In the genomic region with DNA sequence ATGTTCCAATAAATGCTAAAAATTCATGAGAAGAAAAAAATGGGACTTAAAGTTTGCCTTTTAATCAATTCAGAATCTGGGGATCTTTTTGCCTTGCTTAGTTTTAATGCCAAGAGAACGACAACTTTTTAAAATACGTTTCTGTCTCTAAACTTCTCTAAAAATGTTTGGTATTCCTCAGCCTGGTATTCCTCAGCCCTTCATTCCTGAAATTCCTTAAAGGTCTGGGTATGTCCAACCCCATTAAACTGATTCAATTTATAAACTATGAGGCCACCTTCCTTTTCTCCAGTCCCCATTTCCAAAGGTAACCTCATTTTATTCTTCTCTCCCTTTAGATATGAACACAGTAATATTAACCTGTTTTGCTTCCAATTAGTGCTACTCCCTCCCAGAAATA, we compare ENCODE assay signal across 17 cellular contexts. TPM values are rescaled to one million over a fixed set of nuclear protein-coding genes. Genes with fewer than 3 reads are reported as not detected.
DNase-seq lines count a peak whose midpoint lies in the region; ATAC-seq, FAIRE-seq and TF ChIP-seq lines count a peak whose summit lies in the region.
"Had no signal": no experiment of that assay in that cellular context is flagged by ENCODE, and none has a peak within 500 bp of the region (broad histone marks: within the 10 kb centered on the region; RNA-seq: fewer than 3 reads in every experiment).

No MANE protein-coding gene starts in this region.

- H3K9me3 ChIP-seq in A549, result no peaks in the 10 kb centered on the region
- H3K9me3 ChIP-seq in HCT116 (ENCODE audit: control insufficient read depth in 1 of 2, insufficient read depth in 1 of 2, low read depth in 1 of 2, low read length in 2 of 2), result no peaks in the 10 kb centered on the region
- H3K9me3 ChIP-seq in adipocyte (ENCODE audit: control insufficient read depth, low read length), result no peaks in the 10 kb centered on the region
- no peaks in the 10 kb centered on the region for H3K9me3 ChIP-seq in keratinocyte (ENCODE audit: control insufficient read depth, low read depth, low read length)
- no peaks in the 10 kb centered on the region for H3K9me3 ChIP-seq in esophagus squamous epithelium
- H3K9me3 ChIP-seq: spleen had no signal

- H3K9ac ChIP-seq in HCT116 (ENCODE audit: low read length) (peak overlapping the region; percentile 55; the same call in 1 of the 2 replicates), adipocyte (ENCODE audit: low read length) (no peak overlapping the region), keratinocyte (ENCODE audit: control insufficient read depth, extremely low read depth, insufficient read depth, low read length) (no peak overlapping the region)

- peaks cover 59% of the 10 kb centered on the region for H3K4me1 ChIP-seq in A549
- peaks cover 32 to 52% of the 10 kb centered on the region in 2 experiments for H3K4me1 ChIP-seq in HCT116 (ENCODE audit: control insufficient read depth in 1 of 2, insufficient read depth in 2 of 2, low read length in 2 of 2)
- H3K4me1 ChIP-seq in adipocyte (ENCODE audit: control insufficient read depth, insufficient read depth, low read length), result peaks cover 43% of the 10 kb centered on the region
- H3K4me1 ChIP-seq in keratinocyte (ENCODE audit: control insufficient read depth, extremely low read depth, insufficient read depth, low read length), result peaks cover 27% of the 10 kb centered on the region
- H3K4me1 ChIP-seq in esophagus squamous epithelium, result peaks cover 0 to 27% (median 11%) of the 10 kb centered on the region in 3 donors

- no peak for TF ChIP-seq CTCF in A549 (IDR thresholded peaks at IDR 0.05)
- no peak for TF ChIP-seq CTCF in HCT116 (IDR thresholded peaks at IDR 0.05 in 2 of 3, conservative IDR thresholded peaks at IDR 0.05 in 1 of 3; ENCODE audit: borderline replicate concordance in 1 of 3, insufficient read depth in 1 of 3, low read depth in 2 of 3, low read length in 2 of 3)
- TF ChIP-seq CTCF in keratinocyte (optimal IDR thresholded peaks at IDR 0.05 in 1 of 3, IDR thresholded peaks at IDR 0.05 in 1 of 3, conservative IDR thresholded peaks at IDR 0.05 in 1 of 3; ENCODE audit: extremely low read depth in 1 of 3, insufficient read depth in 2 of 3, low read length in 3 of 3), result no peak
- no peak for TF ChIP-seq CTCF in esophagus squamous epithelium (IDR thresholded peaks at IDR 0.05)

- H3K36me3 ChIP-seq in HCT116 (ENCODE audit: control insufficient read depth in 1 of 2, insufficient read depth in 2 of 2, low read length in 2 of 2) (peaks cover 24 to 40% of the 10 kb centered on the region in 2 experiments), adipocyte (ENCODE audit: control insufficient read depth, insufficient read depth, low read length, severe bottlenecking) (peaks cover 25% of the 10 kb centered on the region), keratinocyte (ENCODE audit: control insufficient read depth in 2 of 2, extremely low read depth in 1 of 2, insufficient read depth in 2 of 2, low read length in 2 of 2) (peaks cover 9 to 33% of the 10 kb centered on the region in 2 experiments), esophagus squamous epithelium (peaks cover 4 to 64% (median 4%) of the 10 kb centered on the region in 3 donors)

- H4K20me1 ChIP-seq in HCT116 (ENCODE audit: insufficient read depth), result no peaks in the 10 kb centered on the region
- H4K20me1 ChIP-seq in keratinocyte (ENCODE audit: control insufficient read depth, extremely low read depth, insufficient read depth, low read length), result no peaks in the 10 kb centered on the region

- POLR2A ChIA-PET in A549 (lab: Yijun Ruan, JAX) (interaction anchor here (0.9 kb wide), 1 partner anchor 17 kb away, joined by 3 read pairs; a partner anchor contains a TSS), HCT116 (lab: Charles Lee) (interaction anchor here (1.6 to 3.2 kb wide), 2 partner anchors 37 to 51 kb away, joined by 4 to 20 read pairs; a partner anchor contains a TSS)

- CTCF ChIA-PET in A549 (lab: Yijun Ruan, JAX), result interaction anchor here (1.1 to 78.3 kb wide), 3 partner anchors 2 to 273 kb away, joined by 3 to 3090 read pairs (median 3090); a partner anchor contains a TSS
- CTCF ChIA-PET in HCT116 (lab: Charles Lee), result interaction anchor here (0.6 to 7.1 kb wide), 4 partner anchors 12 to 232 kb away, joined by 3 to 202 read pairs (median 15); a partner anchor contains a TSS

- no peak for TF ChIP-seq RAD21 in A549 (conservative IDR thresholded peaks at IDR 0.05 in 1 of 2, IDR thresholded peaks at IDR 0.05 in 1 of 2)
- no peak for TF ChIP-seq RAD21 in HCT116 (IDR thresholded peaks at IDR 0.05; ENCODE audit: low read depth)

- RAD21 ChIA-PET in HCT116 (lab: Charles Lee; ENCODE audit: low non-redundant PET in 1 of 2, low total read pairs in 2 of 2, uncharacterized antibody in 2 of 2, unreplicated experiment in 2 of 2), result interaction anchor here in 1 of 2 experiments (0.6 kb wide), 1 partner anchor 1011 kb away, joined by 3 read pairs; a partner anchor contains a TSS

- no peak overlapping the region for H2AFZ ChIP-seq in HCT116 (ENCODE audit: low read depth, low read length, poor library complexity, severe bottlenecking)
- no peak overlapping the region for H2AFZ ChIP-seq in keratinocyte (ENCODE audit: control insufficient read depth, low read length)

- H3K9me2 ChIP-seq in HCT116 (ENCODE audit: insufficient read depth), result no peaks in the 10 kb centered on the region

- no peak for DNase-seq in A549 (ENCODE audit: low read depth in 1 of 2, low spot score in 1 of 2)
- DNase-seq in HCT116 (ENCODE audit: low read depth, low spot score), result no peak
- DNase-seq in adipocyte (ENCODE audit: low read depth), result peak; percentile 40
- no peak for DNase-seq in keratinocyte (ENCODE audit: low read depth, low spot score)
- DNase-seq in esophagus squamous epithelium (lab: John Stamatoyannopoulos, UW), result no peak
- no peak for DNase-seq in stimulated activated CD4-positive, alpha-beta T cell treated with anti-CD3 and anti-CD28 coated beads, Interleukin-2, amount 100 ng/mL, for 24 hours
- DNase-seq in activated CD8-positive, alpha-beta memory T cell treated with anti-CD3 and anti-CD28 coated beads for 24 hours, result no peak
- no peak for DNase-seq in activated CD4-positive, alpha-beta T cell treated with anti-CD3 and anti-CD28 coated beads, Interleukin-2, amount 50 U/mL, for 4 hours
- DNase-seq: activated T-cell treated with anti-CD3 and anti-CD28 coated beads for 4 hours, amniotic stem cell, H7, NCI-H446, occipital lobe, spleen, substantia nigra, T-cell had no signal

- H3K27me3 ChIP-seq in HCT116 (ENCODE audit: insufficient read depth, low read length) (no peaks in the 10 kb centered on the region), adipocyte (replicated peaks; ENCODE audit: control insufficient read depth, insufficient read depth, low read length) (no peaks in the 10 kb centered on the region), keratinocyte (ENCODE audit: control insufficient read depth, extremely low read depth, insufficient read depth, low read length) (no peaks in the 10 kb centered on the region), esophagus squamous epithelium (no peaks in the 10 kb centered on the region)
- H3K27me3 ChIP-seq: spleen had no signal

- 34% methylated on average over 2 of the region's 2 CpGs for WGBS in A549 (ENCODE audit: missing lambda C conversion rate)
- 87 to 92% methylated on average over 2 of the region's 2 CpGs for WGBS in esophagus squamous epithelium, 2 donors

- H3K27ac ChIP-seq in A549 (peak overlapping the region in 1 of 2 experiments; percentile 63; a peak in 4 of 6 replicates), HCT116 (ENCODE audit: low read depth, low read length) (peak overlapping the region; percentile 73), keratinocyte (ENCODE audit: control insufficient read depth, insufficient read depth, low read length) (peak overlapping the region; percentile 68), esophagus squamous epithelium (peak overlapping the region in 1 of 4 donors; percentile 3)

- no peaks in the 10 kb centered on the region for H3K9me1 ChIP-seq in keratinocyte (ENCODE audit: control insufficient read depth, extremely low read depth, insufficient read depth, low read length)

- intact Hi-C loops in HCT116 (cut with micrococcal nuclease) (no loop called here), esophagus squamous epithelium (cut with DNase I) (no loop called here)

- no TSS peak for BruUV-seq in HCT116 (replicated peaks; lab: Mats Ljungman, UMichigan)

- no peak for ATAC-seq in A549
- no peak for ATAC-seq in HCT116
- ATAC-seq: activated CD4-positive, CD25-positive, alpha-beta regulatory T cell treated with anti-CD3 and anti-CD28 coated beads, Interleukin-2, amount 50 U/mL, for 24 hours; T-cell had no signal

- TF ChIP-seq EP300 in A549 (IDR thresholded peaks at IDR 0.05), result no peak

- FAIRE-seq in A549 (lab: Jason Lieb, UNC), result no peak
- no peak for FAIRE-seq in keratinocyte (lab: Jason Lieb, UNC)

- no peak for TF ChIP-seq POLR2A in A549 (IDR thresholded peaks at IDR 0.05; ENCODE audit: low read length)
- no peak for TF ChIP-seq POLR2A in HCT116 (IDR thresholded peaks at IDR 0.05; ENCODE audit: borderline replicate concordance, extremely low read depth, insufficient read depth, insufficient read length)
- TF ChIP-seq POLR2A in esophagus squamous epithelium (IDR thresholded peaks at IDR 0.05), result no peak

- no peak overlapping the region for H3K4me3 ChIP-seq in A549
- H3K4me3 ChIP-seq in HCT116 (replicated peaks in 1 of 2; ENCODE audit: low read depth in 1 of 2, low read length in 2 of 2), result no peak overlapping the region
- H3K4me3 ChIP-seq in adipocyte (ENCODE audit: low read length), result no peak overlapping the region
- H3K4me3 ChIP-seq in keratinocyte (ENCODE audit: control insufficient read depth in 2 of 3, extremely low read depth in 1 of 3, insufficient read depth in 2 of 3, low read depth in 1 of 3, low read length in 3 of 3), result no peak overlapping the region
- H3K4me3 ChIP-seq in esophagus squamous epithelium, result no peak overlapping the region
- H3K4me3 ChIP-seq: spleen had no signal

- H3K79me2 ChIP-seq in HCT116 (ENCODE audit: insufficient read depth, low read length), result peaks cover 7% of the 10 kb centered on the region; the same call in 1 of the 2 replicates
- no peaks in the 10 kb centered on the region for H3K79me2 ChIP-seq in keratinocyte (ENCODE audit: control insufficient read depth, insufficient read depth, low read length)

- H3K4me2 ChIP-seq in A549 (peak overlapping the region; percentile 62; the same call in 2 of the 3 replicates), HCT116 (ENCODE audit: low read length) (peak overlapping the region; percentile 69), keratinocyte (ENCODE audit: control insufficient read depth, extremely low read depth, insufficient read depth, low read depth, low read length) (no peak overlapping the region)

- dilution Hi-C loops in keratinocyte (cut with MboI; ENCODE audit: extremely low pct_ligation_motif_present, low sequenced_read_pairs), result no loop called here

RNA-seq across cellular contexts. Expression of a gene that starts 16.6 kb away (rescaled TPM):
- polyA plus RNA-seq in A549 (2011; rRNA removed) (52.3 and 55.6 TPM in 2 replicates), A549 (2017; fragmentation: RNase III; extraction: RNeasy Plus Mini Kit Qiagen cat#74134 plus additional on column Dnase treatment) (33.8 to 34.5 TPM (median 34.1 TPM) in 3 replicates), keratinocyte (13.8 to 21.5 TPM (median 20.9 TPM) in 3 replicates)
- polyA plus RNA-seq in A549 (2012; cell fraction: cytosol; rRNA removed), result 39.9 and 40.1 TPM in 2 replicates
- polyA plus RNA-seq in A549 (2012; cell fraction: nucleus; rRNA removed), result 57.3 and 71.4 TPM in 2 replicates
- 48.8 and 54.1 TPM in 2 replicates for polyA minus RNA-seq in A549 (2011; rRNA and poly(A)+ RNA removed)
- total RNA-seq in HCT116 (2021; ENCODE audit: unreplicated experiment) (20.0 TPM), esophagus squamous epithelium (10 to 100 TPM in 2 of 4 donors, 1 to 10 TPM in 2; 3.1 to 14.1 (median 10.4) TPM)
- polyA plus RNA-seq in HCT116 (2012), result 14.1 and 17.3 TPM in 2 replicates
- polyA plus RNA-seq in keratinocyte (2011; ENCODE audit: low read depth), result 1.2 TPM
- polyA plus RNA-seq in keratinocyte (2011; cell fraction: cytosol; rRNA removed), result 7.3 and 15.7 TPM in 2 replicates
- polyA plus RNA-seq in keratinocyte (2011; cell fraction: nucleus; rRNA removed), result 16.6 and 17.0 TPM in 2 replicates
- polyA plus RNA-seq in keratinocyte (2012; ENCODE audit: low replicate concordance), result 3.2 and 9.5 TPM in 2 replicates
- polyA minus RNA-seq in keratinocyte, result 14.2 to 23.6 TPM (median 23.1 TPM) in 3 replicates
- 5.9 TPM for polyA minus RNA-seq in keratinocyte (2011; cell fraction: cytosol; rRNA and poly(A)+ RNA removed)
- 3.6 and 9.2 TPM in 2 replicates for polyA minus RNA-seq in keratinocyte (2011; cell fraction: nucleus; rRNA and poly(A)+ RNA removed)

RNA-seq across cellular contexts. Expression of a gene that starts 36.3 kb away (rescaled TPM):
- polyA plus RNA-seq in A549 (2011; rRNA removed) (3.0 and 3.7 TPM in 2 replicates), A549 (2017; fragmentation: RNase III; extraction: RNeasy Plus Mini Kit Qiagen cat#74134 plus additional on column Dnase treatment) (8.0 to 10.1 TPM (median 8.5 TPM) in 3 replicates), keratinocyte (3.6 to 18.7 TPM (median 6.1 TPM) in 3 replicates)
- polyA plus RNA-seq in A549 (2012; cell fraction: cytosol; rRNA removed), result 5.1 and 5.7 TPM in 2 replicates
- 8.7 and 14.7 TPM in 2 replicates for polyA plus RNA-seq in A549 (2012; cell fraction: nucleus; rRNA removed)
- polyA minus RNA-seq in A549 (2011; rRNA and poly(A)+ RNA removed), result 6.1 and 10.5 TPM in 2 replicates
- total RNA-seq in HCT116 (2021; ENCODE audit: unreplicated experiment) (15.4 TPM), esophagus squamous epithelium (10 to 100 TPM in 1 of 4 donors, 1 to 10 TPM in 2, under 1 TPM in 1; 0.76 to 11.4 (median 5.6) TPM)
- polyA plus RNA-seq in HCT116 (2012), result 17.2 and 20.4 TPM in 2 replicates
- polyA plus RNA-seq in keratinocyte (2011; ENCODE audit: low read depth), result 0.82 TPM
- 7.1 and 12.7 TPM in 2 replicates for polyA plus RNA-seq in keratinocyte (2011; cell fraction: cytosol; rRNA removed)
- 15.7 and 19.5 TPM in 2 replicates for polyA plus RNA-seq in keratinocyte (2011; cell fraction: nucleus; rRNA removed)
- polyA plus RNA-seq in keratinocyte (2012; ENCODE audit: low replicate concordance), result 5.8 and 21.7 TPM in 2 replicates
- polyA minus RNA-seq in keratinocyte, result 9.7 to 64.5 TPM (median 12.2 TPM) in 3 replicates
- 20.1 TPM for polyA minus RNA-seq in keratinocyte (2011; cell fraction: cytosol; rRNA and poly(A)+ RNA removed)
- polyA minus RNA-seq in keratinocyte (2011; cell fraction: nucleus; rRNA and poly(A)+ RNA removed), result 16.4 and 16.9 TPM in 2 replicates

RNA-seq across cellular contexts. Expression of a gene that starts 55.3 kb away (rescaled TPM):
- polyA plus RNA-seq in A549 (2011; rRNA removed) (35.6 and 36.3 TPM in 2 replicates), A549 (2017; fragmentation: RNase III; extraction: RNeasy Plus Mini Kit Qiagen cat#74134 plus additional on column Dnase treatment) (34.8 to 39.8 TPM (median 35.7 TPM) in 3 replicates), keratinocyte (14.5 to 43.9 TPM (median 16.8 TPM) in 3 replicates)
- polyA plus RNA-seq in A549 (2012; cell fraction: cytosol; rRNA removed), result 41.8 and 42.1 TPM in 2 replicates
- 58.6 and 62.1 TPM in 2 replicates for polyA plus RNA-seq in A549 (2012; cell fraction: nucleus; rRNA removed)
- 45.4 and 46.9 TPM in 2 replicates for polyA minus RNA-seq in A549 (2011; rRNA and poly(A)+ RNA removed)
- total RNA-seq in HCT116 (2021; ENCODE audit: unreplicated experiment) (72.0 TPM), esophagus squamous epithelium (10 to 100 TPM; 18.7 to 35.3 (median 23.8) TPM)
- 57.3 and 62.2 TPM in 2 replicates for polyA plus RNA-seq in HCT116 (2012)
- 15.6 TPM for polyA plus RNA-seq in keratinocyte (2011; ENCODE audit: low read depth)
- 25.9 and 28.3 TPM in 2 replicates for polyA plus RNA-seq in keratinocyte (2011; cell fraction: cytosol; rRNA removed)
- polyA plus RNA-seq in keratinocyte (2011; cell fraction: nucleus; rRNA removed), result 62.6 and 66.3 TPM in 2 replicates
- polyA plus RNA-seq in keratinocyte (2012; ENCODE audit: low replicate concordance), result 26.6 and 28.8 TPM in 2 replicates
- 23.0 to 75.8 TPM (median 23.5 TPM) in 3 replicates for polyA minus RNA-seq in keratinocyte
- 19.8 TPM for polyA minus RNA-seq in keratinocyte (2011; cell fraction: cytosol; rRNA and poly(A)+ RNA removed)
- polyA minus RNA-seq in keratinocyte (2011; cell fraction: nucleus; rRNA and poly(A)+ RNA removed), result 15.9 and 26.8 TPM in 2 replicates
